In genomic region chr7:734808-735207, GRCh38 we compare ENCODE assay signal across 17 cellular contexts. TPM values are rescaled to one million over a fixed set of nuclear protein-coding genes. Genes with fewer than 3 reads are reported as not detected.
DNase-seq lines count a peak whose midpoint lies in the region; FAIRE-seq and TF ChIP-seq lines count a peak whose summit lies in the region.
"Had no signal": no experiment of that assay in that cellular context is flagged by ENCODE, and none has a peak within 500 bp of the region (broad histone marks: within the 10 kb centered on the region; RNA-seq: fewer than 3 reads in every experiment).

No MANE protein-coding gene starts in this region.

- no peak overlapping the region for H3K27ac ChIP-seq in BLaER1
- H3K27ac ChIP-seq: HL-60 had no signal

- peaks cover 79% of the 10 kb centered on the region for H3K36me3 ChIP-seq in BLaER1
- no peaks in the 10 kb centered on the region for H3K36me3 ChIP-seq in bronchial epithelial cell (ENCODE audit: control insufficient read depth, insufficient read depth, low read length)

- H3K9me3 ChIP-seq in BLaER1: peaks cover 26% of the 10 kb centered on the region

- H4K20me1 ChIP-seq in BLaER1: peaks cover 73% of the 10 kb centered on the region

- FAIRE-seq in GM12891 (lab: Jason Lieb, UNC) (peak; percentile 83), bronchial epithelial cell (lab: Jason Lieb, UNC) (peak; percentile 96)

- H3K4me2 ChIP-seq in BLaER1: no peak overlapping the region

- no peak for TF ChIP-seq POLR2A in GM12891 (IDR thresholded peaks at IDR 0.05; ENCODE audit: low read depth, low read length)

- DNase-seq in GM12891 (ENCODE audit: insufficient read length, low spot score) (no peak), bronchial epithelial cell (ENCODE audit: low read depth) (no peak), posterior vena cava (ENCODE audit: low spot score) (peak; percentile 22), HCEC 1CT (no peak), NCI-H1436 (lab: John Stamatoyannopoulos, UW) (no peak), NCI-H1048 (lab: John Stamatoyannopoulos, UW) (no peak)
- DNase-seq: C1 segment of cervical spinal cord; CD4-positive, CD25-positive, alpha-beta regulatory T cell; CD8-positive, alpha-beta memory T cell; COR-L47; DMS 273 treated with DMSO at 0.1 percent for 48 hours; GOT3; H9; IMR-90 had no signal

- H3K27me3 ChIP-seq in BLaER1: no peaks in the 10 kb centered on the region
- no peaks in the 10 kb centered on the region for H3K27me3 ChIP-seq in bronchial epithelial cell (ENCODE audit: control insufficient read depth, insufficient read depth, low read length)

- no peak for TF ChIP-seq CTCF in bronchial epithelial cell (IDR thresholded peaks at IDR 0.05; ENCODE audit: insufficient read depth, low read length, severe bottlenecking)

- H3K4me1 ChIP-seq in BLaER1: peaks cover 18% of the 10 kb centered on the region

- H3K4me3 ChIP-seq in BLaER1 (peak overlapping the region; percentile 25; the same call in 1 of the 2 replicates), bronchial epithelial cell (ENCODE audit: low read depth, low read length) (no peak overlapping the region)
- H3K4me3 ChIP-seq: K562 had no signal

- H3K9ac ChIP-seq in BLaER1: no peak overlapping the region

- intact Hi-C loops in posterior vena cava (cut with DNase I): no loop called here

TF ChIP-seq in GM12891, 5 proteins besides CTCF, POLR2A, EP300 and RAD21:
- TF ChIP-seq POU2F2 (IDR thresholded peaks at IDR 0.05; ENCODE audit: low read depth, low read length) (no peak), PAX5 (IDR thresholded peaks at IDR 0.05; ENCODE audit: insufficient read depth, low read length, severe bottlenecking) (no peak), TAF1 (IDR thresholded peaks at IDR 0.05; ENCODE audit: low read depth, low read length) (no peak), SPI1 (IDR thresholded peaks at IDR 0.05; ENCODE audit: low read depth, low read length) (no peak)

RNA-seq across cellular contexts. Expression of gene PRKAR1B, which starts 7.7 kb away (rescaled TPM):
- 15.4 TPM for polyA plus RNA-seq in GM12891 (2012; ENCODE audit: low read depth, missing spikeins)
- total RNA-seq in bronchial epithelial cell (7.4 and 14.0 TPM in 2 replicates), posterior vena cava (10 to 100 TPM; 10.1 TPM)

RNA-seq across cellular contexts. Expression of gene DNAAF5, which starts 8.3 kb away (rescaled TPM):
- 13.6 TPM for polyA plus RNA-seq in GM12891 (2012; ENCODE audit: low read depth, missing spikeins)
- 9.6 and 9.7 TPM in 2 replicates for total RNA-seq in bronchial epithelial cell
- 10 to 100 TPM; 12.6 to 16.9 TPM for total RNA-seq in posterior vena cava
